In the genomic region with DNA sequence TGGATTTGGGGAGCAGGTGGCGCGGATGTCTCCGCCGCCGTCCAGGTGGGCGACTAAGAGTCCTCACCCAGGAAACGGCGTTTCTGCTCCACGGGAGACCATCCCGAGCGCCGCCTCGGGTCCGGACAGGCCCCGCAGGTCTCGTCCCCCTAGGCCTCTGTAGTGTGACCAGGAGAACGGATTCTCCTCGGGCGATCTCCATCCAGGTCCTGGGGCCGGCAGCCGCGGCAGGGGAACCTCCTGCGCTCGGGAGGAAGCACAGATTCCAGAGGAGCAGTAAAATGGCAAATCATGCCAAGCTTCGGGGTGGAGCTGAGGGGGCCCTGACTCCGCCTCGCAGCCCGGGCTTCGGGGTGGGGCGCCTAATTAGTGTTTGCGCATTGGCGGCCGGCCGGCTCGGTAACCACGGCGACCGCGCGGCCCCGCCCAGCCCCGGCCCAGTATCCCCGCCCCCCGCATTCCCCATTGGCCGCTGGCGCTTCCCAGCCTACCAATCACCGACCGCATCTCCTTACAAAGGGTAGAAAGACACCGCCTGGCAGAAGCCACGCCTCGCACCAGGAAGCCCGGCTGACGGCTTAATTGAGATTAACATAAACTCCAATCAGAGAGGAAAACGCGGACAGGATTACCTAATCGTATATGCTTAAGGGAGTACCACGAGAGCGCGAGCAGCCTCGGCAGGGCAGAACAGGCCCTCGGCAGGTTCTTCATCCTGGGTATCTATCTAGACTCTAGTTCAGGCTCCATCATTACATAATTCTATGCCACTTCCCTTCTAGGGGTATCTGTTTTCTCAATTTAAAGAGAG, we compare ENCODE assay signal across 1 cellular context.
A peak's percentile ranks its signal among the peaks of the same experiment; 100 is the strongest.
TF ChIP-seq lines count a peak whose summit lies in the region.

No MANE protein-coding gene starts in this region.

TF ChIP-seq in HepG2, 621 proteins besides CTCF, POLR2A, EP300 and RAD21 (continued from another document and continues in another):
- TF ChIP-seq, protein P1, sequence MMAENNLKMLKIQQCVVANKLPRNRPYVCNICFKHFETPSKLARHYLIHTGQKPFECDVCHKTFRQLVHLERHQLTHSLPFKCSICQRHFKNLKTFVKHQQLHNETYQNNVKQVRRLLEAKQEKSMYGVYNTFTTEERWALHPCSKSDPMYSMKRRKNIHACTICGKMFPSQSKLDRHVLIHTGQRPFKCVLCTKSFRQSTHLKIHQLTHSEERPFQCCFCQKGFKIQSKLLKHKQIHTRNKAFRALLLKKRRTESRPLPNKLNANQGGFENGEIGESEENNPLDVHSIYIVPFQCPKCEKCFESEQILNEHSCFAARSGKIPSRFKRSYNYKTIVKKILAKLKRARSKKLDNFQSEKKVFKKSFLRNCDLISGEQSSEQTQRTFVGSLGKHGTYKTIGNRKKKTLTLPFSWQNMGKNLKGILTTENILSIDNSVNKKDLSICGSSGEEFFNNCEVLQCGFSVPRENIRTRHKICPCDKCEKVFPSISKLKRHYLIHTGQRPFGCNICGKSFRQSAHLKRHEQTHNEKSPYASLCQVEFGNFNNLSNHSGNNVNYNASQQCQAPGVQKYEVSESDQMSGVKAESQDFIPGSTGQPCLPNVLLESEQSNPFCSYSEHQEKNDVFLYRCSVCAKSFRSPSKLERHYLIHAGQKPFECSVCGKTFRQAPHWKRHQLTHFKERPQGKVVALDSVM (CRISPR knock-in tag; IDR thresholded peaks at IDR 0.05), result no peak
- TF ChIP-seq ZNF790 (CRISPR knock-in tag; IDR thresholded peaks at IDR 0.05; ENCODE audit: borderline replicate concordance) (no peak), ZFYVE20 (CRISPR knock-in tag; IDR thresholded peaks at IDR 0.05; ENCODE audit: borderline replicate concordance, low read depth) (no peak), KLF13 (CRISPR knock-in tag; IDR thresholded peaks at IDR 0.05) (no peak), KDM5A (IDR thresholded peaks at IDR 0.05; ENCODE audit: borderline replicate concordance, low read length) (no peak), ZBTB7B (CRISPR knock-in tag; IDR thresholded peaks at IDR 0.05) (no peak), ZMYM2 (CRISPR knock-in tag; IDR thresholded peaks at IDR 0.05) (no peak), ZFAT (CRISPR knock-in tag; conservative IDR thresholded peaks at IDR 0.05) (no peak), NR3C1 (CRISPR knock-in tag; IDR thresholded peaks at IDR 0.05) (no peak), SMC3 (IDR thresholded peaks at IDR 0.05; ENCODE audit: low read length) (no peak), CCDC6 (CRISPR knock-in tag; IDR thresholded peaks at IDR 0.05) (peak; percentile 55; the same call in 1 of the 2 replicates), MAFG (CRISPR knock-in tag; IDR thresholded peaks at IDR 0.05) (no peak), ZNF232 (CRISPR knock-in tag; IDR thresholded peaks at IDR 0.05; ENCODE audit: borderline replicate concordance) (no peak), ZNF12 (CRISPR knock-in tag; IDR thresholded peaks at IDR 0.05) (no peak)
- TF ChIP-seq, protein P2, sequence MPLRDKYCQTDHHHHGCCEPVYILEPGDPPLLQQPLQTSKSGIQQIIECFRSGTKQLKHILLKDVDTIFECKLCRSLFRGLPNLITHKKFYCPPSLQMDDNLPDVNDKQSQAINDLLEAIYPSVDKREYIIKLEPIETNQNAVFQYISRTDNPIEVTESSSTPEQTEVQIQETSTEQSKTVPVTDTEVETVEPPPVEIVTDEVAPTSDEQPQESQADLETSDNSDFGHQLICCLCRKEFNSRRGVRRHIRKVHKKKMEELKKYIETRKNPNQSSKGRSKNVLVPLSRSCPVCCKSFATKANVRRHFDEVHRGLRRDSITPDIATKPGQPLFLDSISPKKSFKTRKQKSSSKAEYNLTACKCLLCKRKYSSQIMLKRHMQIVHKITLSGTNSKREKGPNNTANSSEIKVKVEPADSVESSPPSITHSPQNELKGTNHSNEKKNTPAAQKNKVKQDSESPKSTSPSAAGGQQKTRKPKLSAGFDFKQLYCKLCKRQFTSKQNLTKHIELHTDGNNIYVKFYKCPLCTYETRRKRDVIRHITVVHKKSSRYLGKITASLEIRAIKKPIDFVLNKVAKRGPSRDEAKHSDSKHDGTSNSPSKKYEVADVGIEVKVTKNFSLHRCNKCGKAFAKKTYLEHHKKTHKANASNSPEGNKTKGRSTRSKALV (CRISPR knock-in tag; IDR thresholded peaks at IDR 0.05), result no peak
- TF ChIP-seq, protein P3, sequence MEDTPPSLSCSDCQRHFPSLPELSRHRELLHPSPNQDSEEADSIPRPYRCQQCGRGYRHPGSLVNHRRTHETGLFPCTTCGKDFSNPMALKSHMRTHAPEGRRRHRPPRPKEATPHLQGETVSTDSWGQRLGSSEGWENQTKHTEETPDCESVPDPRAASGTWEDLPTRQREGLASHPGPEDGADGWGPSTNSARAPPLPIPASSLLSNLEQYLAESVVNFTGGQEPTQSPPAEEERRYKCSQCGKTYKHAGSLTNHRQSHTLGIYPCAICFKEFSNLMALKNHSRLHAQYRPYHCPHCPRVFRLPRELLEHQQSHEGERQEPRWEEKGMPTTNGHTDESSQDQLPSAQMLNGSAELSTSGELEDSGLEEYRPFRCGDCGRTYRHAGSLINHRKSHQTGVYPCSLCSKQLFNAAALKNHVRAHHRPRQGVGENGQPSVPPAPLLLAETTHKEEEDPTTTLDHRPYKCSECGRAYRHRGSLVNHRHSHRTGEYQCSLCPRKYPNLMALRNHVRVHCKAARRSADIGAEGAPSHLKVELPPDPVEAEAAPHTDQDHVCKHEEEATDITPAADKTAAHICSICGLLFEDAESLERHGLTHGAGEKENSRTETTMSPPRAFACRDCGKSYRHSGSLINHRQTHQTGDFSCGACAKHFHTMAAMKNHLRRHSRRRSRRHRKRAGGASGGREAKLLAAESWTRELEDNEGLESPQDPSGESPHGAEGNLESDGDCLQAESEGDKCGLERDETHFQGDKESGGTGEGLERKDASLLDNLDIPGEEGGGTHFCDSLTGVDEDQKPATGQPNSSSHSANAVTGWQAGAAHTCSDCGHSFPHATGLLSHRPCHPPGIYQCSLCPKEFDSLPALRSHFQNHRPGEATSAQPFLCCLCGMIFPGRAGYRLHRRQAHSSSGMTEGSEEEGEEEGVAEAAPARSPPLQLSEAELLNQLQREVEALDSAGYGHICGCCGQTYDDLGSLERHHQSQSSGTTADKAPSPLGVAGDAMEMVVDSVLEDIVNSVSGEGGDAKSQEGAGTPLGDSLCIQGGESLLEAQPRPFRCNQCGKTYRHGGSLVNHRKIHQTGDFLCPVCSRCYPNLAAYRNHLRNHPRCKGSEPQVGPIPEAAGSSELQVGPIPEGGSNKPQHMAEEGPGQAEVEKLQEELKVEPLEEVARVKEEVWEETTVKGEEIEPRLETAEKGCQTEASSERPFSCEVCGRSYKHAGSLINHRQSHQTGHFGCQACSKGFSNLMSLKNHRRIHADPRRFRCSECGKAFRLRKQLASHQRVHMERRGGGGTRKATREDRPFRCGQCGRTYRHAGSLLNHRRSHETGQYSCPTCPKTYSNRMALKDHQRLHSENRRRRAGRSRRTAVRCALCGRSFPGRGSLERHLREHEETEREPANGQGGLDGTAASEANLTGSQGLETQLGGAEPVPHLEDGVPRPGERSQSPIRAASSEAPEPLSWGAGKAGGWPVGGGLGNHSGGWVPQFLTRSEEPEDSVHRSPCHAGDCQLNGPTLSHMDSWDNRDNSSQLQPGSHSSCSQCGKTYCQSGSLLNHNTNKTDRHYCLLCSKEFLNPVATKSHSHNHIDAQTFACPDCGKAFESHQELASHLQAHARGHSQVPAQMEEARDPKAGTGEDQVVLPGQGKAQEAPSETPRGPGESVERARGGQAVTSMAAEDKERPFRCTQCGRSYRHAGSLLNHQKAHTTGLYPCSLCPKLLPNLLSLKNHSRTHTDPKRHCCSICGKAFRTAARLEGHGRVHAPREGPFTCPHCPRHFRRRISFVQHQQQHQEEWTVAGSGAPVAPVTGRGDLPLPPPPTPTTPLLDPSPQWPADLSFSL (CRISPR knock-in tag; IDR thresholded peaks at IDR 0.05), result no peak
- TF ChIP-seq, protein P4, sequence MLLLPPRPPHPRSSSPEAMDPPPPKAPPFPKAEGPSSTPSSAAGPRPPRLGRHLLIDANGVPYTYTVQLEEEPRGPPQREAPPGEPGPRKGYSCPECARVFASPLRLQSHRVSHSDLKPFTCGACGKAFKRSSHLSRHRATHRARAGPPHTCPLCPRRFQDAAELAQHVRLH (CRISPR knock-in tag; IDR thresholded peaks at IDR 0.05; ENCODE audit: borderline replicate concordance, low read depth), result no peak
- TF ChIP-seq, protein P5, sequence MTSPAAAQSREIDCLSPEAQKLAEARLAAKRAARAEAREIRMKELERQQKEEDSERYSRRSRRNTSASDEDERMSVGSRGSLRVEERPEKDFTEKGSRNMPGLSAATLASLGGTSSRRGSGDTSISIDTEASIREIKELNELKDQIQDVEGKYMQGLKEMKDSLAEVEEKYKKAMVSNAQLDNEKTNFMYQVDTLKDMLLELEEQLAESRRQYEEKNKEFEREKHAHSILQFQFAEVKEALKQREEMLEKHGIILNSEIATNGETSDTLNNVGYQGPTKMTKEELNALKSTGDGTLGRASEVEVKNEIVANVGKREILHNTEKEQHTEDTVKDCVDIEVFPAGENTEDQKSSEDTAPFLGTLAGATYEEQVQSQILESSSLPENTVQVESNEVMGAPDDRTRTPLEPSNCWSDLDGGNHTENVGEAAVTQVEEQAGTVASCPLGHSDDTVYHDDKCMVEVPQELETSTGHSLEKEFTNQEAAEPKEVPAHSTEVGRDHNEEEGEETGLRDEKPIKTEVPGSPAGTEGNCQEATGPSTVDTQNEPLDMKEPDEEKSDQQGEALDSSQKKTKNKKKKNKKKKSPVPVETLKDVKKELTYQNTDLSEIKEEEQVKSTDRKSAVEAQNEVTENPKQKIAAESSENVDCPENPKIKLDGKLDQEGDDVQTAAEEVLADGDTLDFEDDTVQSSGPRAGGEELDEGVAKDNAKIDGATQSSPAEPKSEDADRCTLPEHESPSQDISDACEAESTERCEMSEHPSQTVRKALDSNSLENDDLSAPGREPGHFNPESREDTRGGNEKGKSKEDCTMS (CRISPR knock-in tag; conservative IDR thresholded peaks at IDR 0.05), result no peak
- TF ChIP-seq, protein P6, sequence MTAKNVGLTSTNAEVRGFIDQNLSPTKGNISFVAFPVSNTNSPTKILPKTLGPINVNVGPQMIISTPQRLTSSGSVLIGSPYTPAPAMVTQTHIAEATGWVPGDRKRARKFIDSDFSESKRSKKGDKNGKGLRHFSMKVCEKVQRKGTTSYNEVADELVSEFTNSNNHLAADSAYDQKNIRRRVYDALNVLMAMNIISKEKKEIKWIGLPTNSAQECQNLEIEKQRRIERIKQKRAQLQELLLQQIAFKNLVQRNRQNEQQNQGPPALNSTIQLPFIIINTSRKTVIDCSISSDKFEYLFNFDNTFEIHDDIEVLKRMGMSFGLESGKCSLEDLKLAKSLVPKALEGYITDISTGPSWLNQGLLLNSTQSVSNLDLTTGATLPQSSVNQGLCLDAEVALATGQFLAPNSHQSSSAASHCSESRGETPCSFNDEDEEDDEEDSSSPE (CRISPR knock-in tag; IDR thresholded peaks at IDR 0.05), result no peak
- TF ChIP-seq, protein P7, sequence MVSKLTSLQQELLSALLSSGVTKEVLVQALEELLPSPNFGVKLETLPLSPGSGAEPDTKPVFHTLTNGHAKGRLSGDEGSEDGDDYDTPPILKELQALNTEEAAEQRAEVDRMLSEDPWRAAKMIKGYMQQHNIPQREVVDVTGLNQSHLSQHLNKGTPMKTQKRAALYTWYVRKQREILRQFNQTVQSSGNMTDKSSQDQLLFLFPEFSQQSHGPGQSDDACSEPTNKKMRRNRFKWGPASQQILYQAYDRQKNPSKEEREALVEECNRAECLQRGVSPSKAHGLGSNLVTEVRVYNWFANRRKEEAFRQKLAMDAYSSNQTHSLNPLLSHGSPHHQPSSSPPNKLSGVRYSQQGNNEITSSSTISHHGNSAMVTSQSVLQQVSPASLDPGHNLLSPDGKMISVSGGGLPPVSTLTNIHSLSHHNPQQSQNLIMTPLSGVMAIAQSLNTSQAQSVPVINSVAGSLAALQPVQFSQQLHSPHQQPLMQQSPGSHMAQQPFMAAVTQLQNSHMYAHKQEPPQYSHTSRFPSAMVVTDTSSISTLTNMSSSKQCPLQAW (CRISPR knock-in tag; IDR thresholded peaks at IDR 0.05), result peak; percentile 52; the same call in 1 of the 2 replicates
- TF ChIP-seq, protein P8, sequence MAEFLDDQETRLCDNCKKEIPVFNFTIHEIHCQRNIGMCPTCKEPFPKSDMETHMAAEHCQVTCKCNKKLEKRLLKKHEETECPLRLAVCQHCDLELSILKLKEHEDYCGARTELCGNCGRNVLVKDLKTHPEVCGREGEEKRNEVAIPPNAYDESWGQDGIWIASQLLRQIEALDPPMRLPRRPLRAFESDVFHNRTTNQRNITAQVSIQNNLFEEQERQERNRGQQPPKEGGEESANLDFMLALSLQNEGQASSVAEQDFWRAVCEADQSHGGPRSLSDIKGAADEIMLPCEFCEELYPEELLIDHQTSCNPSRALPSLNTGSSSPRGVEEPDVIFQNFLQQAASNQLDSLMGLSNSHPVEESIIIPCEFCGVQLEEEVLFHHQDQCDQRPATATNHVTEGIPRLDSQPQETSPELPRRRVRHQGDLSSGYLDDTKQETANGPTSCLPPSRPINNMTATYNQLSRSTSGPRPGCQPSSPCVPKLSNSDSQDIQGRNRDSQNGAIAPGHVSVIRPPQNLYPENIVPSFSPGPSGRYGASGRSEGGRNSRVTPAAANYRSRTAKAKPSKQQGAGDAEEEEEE (CRISPR knock-in tag; IDR thresholded peaks at IDR 0.05; ENCODE audit: borderline replicate concordance), result no peak
- TF ChIP-seq, protein P9, sequence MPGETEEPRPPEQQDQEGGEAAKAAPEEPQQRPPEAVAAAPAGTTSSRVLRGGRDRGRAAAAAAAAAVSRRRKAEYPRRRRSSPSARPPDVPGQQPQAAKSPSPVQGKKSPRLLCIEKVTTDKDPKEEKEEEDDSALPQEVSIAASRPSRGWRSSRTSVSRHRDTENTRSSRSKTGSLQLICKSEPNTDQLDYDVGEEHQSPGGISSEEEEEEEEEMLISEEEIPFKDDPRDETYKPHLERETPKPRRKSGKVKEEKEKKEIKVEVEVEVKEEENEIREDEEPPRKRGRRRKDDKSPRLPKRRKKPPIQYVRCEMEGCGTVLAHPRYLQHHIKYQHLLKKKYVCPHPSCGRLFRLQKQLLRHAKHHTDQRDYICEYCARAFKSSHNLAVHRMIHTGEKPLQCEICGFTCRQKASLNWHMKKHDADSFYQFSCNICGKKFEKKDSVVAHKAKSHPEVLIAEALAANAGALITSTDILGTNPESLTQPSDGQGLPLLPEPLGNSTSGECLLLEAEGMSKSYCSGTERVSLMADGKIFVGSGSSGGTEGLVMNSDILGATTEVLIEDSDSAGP (CRISPR knock-in tag; IDR thresholded peaks at IDR 0.05; ENCODE audit: borderline replicate concordance), result peak; percentile 18; the same call in 1 of the 2 replicates
- TF ChIP-seq, protein P10, sequence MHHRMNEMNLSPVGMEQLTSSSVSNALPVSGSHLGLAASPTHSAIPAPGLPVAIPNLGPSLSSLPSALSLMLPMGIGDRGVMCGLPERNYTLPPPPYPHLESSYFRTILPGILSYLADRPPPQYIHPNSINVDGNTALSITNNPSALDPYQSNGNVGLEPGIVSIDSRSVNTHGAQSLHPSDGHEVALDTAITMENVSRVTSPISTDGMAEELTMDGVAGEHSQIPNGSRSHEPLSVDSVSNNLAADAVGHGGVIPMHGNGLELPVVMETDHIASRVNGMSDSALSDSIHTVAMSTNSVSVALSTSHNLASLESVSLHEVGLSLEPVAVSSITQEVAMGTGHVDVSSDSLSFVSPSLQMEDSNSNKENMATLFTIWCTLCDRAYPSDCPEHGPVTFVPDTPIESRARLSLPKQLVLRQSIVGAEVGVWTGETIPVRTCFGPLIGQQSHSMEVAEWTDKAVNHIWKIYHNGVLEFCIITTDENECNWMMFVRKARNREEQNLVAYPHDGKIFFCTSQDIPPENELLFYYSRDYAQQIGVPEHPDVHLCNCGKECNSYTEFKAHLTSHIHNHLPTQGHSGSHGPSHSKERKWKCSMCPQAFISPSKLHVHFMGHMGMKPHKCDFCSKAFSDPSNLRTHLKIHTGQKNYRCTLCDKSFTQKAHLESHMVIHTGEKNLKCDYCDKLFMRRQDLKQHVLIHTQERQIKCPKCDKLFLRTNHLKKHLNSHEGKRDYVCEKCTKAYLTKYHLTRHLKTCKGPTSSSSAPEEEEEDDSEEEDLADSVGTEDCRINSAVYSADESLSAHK (CRISPR knock-in tag; IDR thresholded peaks at IDR 0.05; ENCODE audit: borderline replicate concordance), result no peak
